Comparison of ENCODE assay signal across 11 cellular contexts in genomic region chr1:54324031-54324654, GRCh38.
DNase-seq lines count a peak whose midpoint lies in the region; ATAC-seq and TF ChIP-seq lines count a peak whose summit lies in the region.
"Had no signal": no experiment of that assay in that cellular context is flagged by ENCODE, and none has a peak within 500 bp of the region (broad histone marks: within the 10 kb centered on the region; RNA-seq: fewer than 3 reads in every experiment).

No MANE protein-coding gene starts in this region.

- DNase-seq in RPMI7951 (ENCODE audit: low read depth) (peak; percentile 7), epithelial cell of prostate (ENCODE audit: low read depth, low spot score) (no peak), lower lobe of right lung (no peak), occipital lobe (lab: John Stamatoyannopoulos, UW) (no peak), lower leg skin (ENCODE audit: low spot score in 2 of 2) (no peak), posterior vena cava (ENCODE audit: low spot score) (no peak)
- no peak for DNase-seq in effector memory CD4-positive, alpha-beta T cell
- DNase-seq: Kasumi-1, natural killer cell, T-helper 1 cell had no signal

- TF ChIP-seq POLR2A in lower leg skin (IDR thresholded peaks at IDR 0.05): no peak

- H3K4me3 ChIP-seq in lower lobe of right lung: no peak overlapping the region
- H3K4me3 ChIP-seq in effector memory CD4-positive, alpha-beta T cell (ENCODE audit: insufficient read depth, low read depth, low read length, poor library complexity, severe bottlenecking): no peak overlapping the region
- H3K4me3 ChIP-seq in lower leg skin (ENCODE audit: low read depth, poor library complexity, severe bottlenecking): no peak overlapping the region

- intact Hi-C loops in lower lobe of right lung (cut with DNase I) (no loop called here), lower leg skin (cut with DNase I; ENCODE audit: low total_unique reads) (no loop called here), posterior vena cava (cut with DNase I) (no loop called here)

- H3K9me3 ChIP-seq in lower lobe of right lung: no peaks in the 10 kb centered on the region
- H3K9me3 ChIP-seq in effector memory CD4-positive, alpha-beta T cell (ENCODE audit: control insufficient read depth, low read length): no peaks in the 10 kb centered on the region

- 42% methylated on average over 12 to 14 of the region's 14 CpGs for WGBS in lower leg skin, 2 donors

- ATAC-seq in lower lobe of right lung: no peak
- ATAC-seq: natural killer cell had no signal

- no peak for TF ChIP-seq CTCF in lower lobe of right lung (IDR thresholded peaks at IDR 0.05)
- TF ChIP-seq CTCF in lower leg skin (IDR thresholded peaks at IDR 0.05): no peak

- H3K36me3 ChIP-seq in lower lobe of right lung: no peaks in the 10 kb centered on the region
- no peaks in the 10 kb centered on the region for H3K36me3 ChIP-seq in effector memory CD4-positive, alpha-beta T cell (ENCODE audit: control insufficient read depth, insufficient read depth, low read length)

- H3K27me3 ChIP-seq in lower lobe of right lung (ENCODE audit: low read depth): no peaks in the 10 kb centered on the region
- no peaks in the 10 kb centered on the region for H3K27me3 ChIP-seq in effector memory CD4-positive, alpha-beta T cell (replicated peaks; ENCODE audit: control insufficient read depth, insufficient read depth, low read length, poor library complexity, severe bottlenecking)

- peaks cover 64% of the 10 kb centered on the region for H3K4me1 ChIP-seq in lower lobe of right lung
- H3K4me1 ChIP-seq in effector memory CD4-positive, alpha-beta T cell (ENCODE audit: control insufficient read depth, insufficient read depth, low read length, poor library complexity, severe bottlenecking): no peaks in the 10 kb centered on the region

- H3K27ac ChIP-seq in epithelial cell of prostate (peak overlapping the region; percentile 45), lower lobe of right lung (peak overlapping the region; percentile 61), temporal lobe (ENCODE audit: low read depth, low read length) (peak overlapping the region; percentile 88)
- H3K27ac ChIP-seq in effector memory CD4-positive, alpha-beta T cell (ENCODE audit: insufficient read depth, low read length, poor library complexity, severe bottlenecking): no peak overlapping the region
